1 cellular context compared by ENCODE assay signal in the genomic region with DNA sequence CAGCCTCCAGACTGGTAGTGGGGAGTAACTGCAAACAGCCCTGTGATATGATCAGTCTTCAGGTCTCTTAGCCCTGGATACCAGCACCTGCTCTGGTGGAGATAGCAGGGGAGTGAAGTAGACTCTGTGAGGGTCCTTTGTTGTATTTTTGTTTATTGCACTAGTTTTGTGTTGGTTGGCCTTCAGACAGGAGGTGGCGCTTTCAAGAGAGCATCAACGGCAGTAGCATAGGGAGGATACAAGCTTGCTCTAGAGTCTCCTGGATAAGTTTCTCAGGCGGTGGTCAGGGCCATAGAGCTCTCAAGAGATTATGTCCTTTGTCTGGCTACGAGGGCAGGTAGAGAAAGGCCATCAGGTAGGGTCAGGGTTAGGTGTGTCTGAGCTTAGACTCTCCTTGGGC.
TF ChIP-seq lines count a peak whose summit lies in the region.

No MANE protein-coding gene starts in this region.

TF ChIP-seq in GM12878, 131 proteins besides CTCF, POLR2A, EP300 and RAD21 (continued from another document):
- TF ChIP-seq, protein P1, sequence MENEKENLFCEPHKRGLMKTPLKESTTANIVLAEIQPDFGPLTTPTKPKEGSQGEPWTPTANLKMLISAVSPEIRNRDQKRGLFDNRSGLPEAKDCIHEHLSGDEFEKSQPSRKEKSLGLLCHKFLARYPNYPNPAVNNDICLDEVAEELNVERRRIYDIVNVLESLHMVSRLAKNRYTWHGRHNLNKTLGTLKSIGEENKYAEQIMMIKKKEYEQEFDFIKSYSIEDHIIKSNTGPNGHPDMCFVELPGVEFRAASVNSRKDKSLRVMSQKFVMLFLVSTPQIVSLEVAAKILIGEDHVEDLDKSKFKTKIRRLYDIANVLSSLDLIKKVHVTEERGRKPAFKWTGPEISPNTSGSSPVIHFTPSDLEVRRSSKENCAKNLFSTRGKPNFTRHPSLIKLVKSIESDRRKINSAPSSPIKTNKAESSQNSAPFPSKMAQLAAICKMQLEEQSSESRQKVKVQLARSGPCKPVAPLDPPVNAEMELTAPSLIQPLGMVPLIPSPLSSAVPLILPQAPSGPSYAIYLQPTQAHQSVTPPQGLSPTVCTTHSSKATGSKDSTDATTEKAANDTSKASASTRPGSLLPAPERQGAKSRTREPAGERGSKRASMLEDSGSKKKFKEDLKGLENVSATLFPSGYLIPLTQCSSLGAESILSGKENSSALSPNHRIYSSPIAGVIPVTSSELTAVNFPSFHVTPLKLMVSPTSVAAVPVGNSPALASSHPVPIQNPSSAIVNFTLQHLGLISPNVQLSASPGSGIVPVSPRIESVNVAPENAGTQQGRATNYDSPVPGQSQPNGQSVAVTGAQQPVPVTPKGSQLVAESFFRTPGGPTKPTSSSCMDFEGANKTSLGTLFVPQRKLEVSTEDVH (IDR thresholded peaks at IDR 0.05; ENCODE audit: low read depth, partially characterized antibody), result no peak
- no peak for TF ChIP-seq SMC3 (IDR thresholded peaks at IDR 0.05; ENCODE audit: borderline replicate concordance, low read length)
- TF ChIP-seq, protein P2, sequence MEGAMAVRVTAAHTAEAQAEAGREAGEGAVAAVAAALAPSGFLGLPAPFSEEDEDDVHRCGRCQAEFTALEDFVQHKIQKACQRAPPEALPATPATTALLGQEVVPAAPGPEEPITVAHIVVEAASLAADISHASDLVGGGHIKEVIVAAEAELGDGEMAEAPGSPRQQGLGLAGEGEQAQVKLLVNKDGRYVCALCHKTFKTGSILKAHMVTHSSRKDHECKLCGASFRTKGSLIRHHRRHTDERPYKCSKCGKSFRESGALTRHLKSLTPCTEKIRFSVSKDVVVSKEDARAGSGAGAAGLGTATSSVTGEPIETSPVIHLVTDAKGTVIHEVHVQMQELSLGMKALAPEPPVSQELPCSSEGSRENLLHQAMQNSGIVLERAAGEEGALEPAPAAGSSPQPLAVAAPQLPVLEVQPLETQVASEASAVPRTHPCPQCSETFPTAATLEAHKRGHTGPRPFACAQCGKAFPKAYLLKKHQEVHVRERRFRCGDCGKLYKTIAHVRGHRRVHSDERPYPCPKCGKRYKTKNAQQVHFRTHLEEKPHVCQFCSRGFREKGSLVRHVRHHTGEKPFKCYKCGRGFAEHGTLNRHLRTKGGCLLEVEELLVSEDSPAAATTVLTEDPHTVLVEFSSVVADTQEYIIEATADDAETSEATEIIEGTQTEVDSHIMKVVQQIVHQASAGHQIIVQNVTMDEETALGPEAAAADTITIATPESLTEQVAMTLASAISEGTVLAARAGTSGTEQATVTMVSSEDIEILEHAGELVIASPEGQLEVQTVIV (IDR thresholded peaks at IDR 0.05; ENCODE audit: borderline replicate concordance, partially characterized antibody), result no peak
- no peak for TF ChIP-seq RFX5 (IDR thresholded peaks at IDR 0.05; ENCODE audit: low read depth, low read length)
- no peak for TF ChIP-seq MTA2 (IDR thresholded peaks at IDR 0.05; ENCODE audit: low read depth)
- no peak for TF ChIP-seq TCF3 (IDR thresholded peaks at IDR 0.05; ENCODE audit: borderline replicate concordance, insufficient read depth, low read depth, low read length)
- no peak for TF ChIP-seq RBBP5 (conservative IDR thresholded peaks at IDR 0.05)
- no peak for TF ChIP-seq BMI1 (IDR thresholded peaks at IDR 0.05; ENCODE audit: borderline replicate concordance)
- TF ChIP-seq, protein P3, sequence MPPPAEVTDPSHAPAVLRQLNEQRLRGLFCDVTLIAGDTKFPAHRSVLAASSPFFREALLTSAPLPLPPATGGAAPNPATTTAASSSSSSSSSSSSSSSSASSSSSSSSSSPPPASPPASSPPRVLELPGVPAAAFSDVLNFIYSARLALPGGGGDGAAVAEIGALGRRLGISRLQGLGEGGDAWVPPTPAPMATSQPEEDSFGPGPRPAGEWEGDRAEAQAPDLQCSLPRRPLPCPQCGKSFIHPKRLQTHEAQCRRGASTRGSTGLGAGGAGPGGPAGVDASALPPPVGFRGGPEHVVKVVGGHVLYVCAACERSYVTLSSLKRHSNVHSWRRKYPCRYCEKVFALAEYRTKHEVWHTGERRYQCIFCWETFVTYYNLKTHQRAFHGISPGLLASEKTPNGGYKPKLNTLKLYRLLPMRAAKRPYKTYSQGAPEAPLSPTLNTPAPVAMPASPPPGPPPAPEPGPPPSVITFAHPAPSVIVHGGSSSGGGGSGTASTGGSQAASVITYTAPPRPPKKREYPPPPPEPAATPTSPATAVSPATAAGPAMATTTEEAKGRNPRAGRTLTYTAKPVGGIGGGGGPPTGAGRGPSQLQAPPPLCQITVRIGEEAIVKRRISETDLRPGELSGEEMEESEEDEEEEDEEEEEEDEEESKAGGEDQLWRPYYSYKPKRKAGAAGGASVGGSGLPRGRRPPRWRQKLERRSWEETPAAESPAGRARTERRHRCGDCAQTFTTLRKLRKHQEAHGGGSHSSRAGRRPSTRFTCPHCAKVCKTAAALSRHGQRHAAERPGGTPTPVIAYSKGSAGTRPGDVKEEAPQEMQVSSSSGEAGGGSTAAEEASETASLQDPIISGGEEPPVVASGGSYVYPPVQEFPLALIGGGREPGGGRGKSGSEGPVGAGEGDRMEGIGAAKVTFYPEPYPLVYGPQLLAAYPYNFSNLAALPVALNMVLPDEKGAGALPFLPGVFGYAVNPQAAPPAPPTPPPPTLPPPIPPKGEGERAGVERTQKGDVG (CRISPR knock-in tag; IDR thresholded peaks at IDR 0.05), result no peak
- TF ChIP-seq, protein P4, sequence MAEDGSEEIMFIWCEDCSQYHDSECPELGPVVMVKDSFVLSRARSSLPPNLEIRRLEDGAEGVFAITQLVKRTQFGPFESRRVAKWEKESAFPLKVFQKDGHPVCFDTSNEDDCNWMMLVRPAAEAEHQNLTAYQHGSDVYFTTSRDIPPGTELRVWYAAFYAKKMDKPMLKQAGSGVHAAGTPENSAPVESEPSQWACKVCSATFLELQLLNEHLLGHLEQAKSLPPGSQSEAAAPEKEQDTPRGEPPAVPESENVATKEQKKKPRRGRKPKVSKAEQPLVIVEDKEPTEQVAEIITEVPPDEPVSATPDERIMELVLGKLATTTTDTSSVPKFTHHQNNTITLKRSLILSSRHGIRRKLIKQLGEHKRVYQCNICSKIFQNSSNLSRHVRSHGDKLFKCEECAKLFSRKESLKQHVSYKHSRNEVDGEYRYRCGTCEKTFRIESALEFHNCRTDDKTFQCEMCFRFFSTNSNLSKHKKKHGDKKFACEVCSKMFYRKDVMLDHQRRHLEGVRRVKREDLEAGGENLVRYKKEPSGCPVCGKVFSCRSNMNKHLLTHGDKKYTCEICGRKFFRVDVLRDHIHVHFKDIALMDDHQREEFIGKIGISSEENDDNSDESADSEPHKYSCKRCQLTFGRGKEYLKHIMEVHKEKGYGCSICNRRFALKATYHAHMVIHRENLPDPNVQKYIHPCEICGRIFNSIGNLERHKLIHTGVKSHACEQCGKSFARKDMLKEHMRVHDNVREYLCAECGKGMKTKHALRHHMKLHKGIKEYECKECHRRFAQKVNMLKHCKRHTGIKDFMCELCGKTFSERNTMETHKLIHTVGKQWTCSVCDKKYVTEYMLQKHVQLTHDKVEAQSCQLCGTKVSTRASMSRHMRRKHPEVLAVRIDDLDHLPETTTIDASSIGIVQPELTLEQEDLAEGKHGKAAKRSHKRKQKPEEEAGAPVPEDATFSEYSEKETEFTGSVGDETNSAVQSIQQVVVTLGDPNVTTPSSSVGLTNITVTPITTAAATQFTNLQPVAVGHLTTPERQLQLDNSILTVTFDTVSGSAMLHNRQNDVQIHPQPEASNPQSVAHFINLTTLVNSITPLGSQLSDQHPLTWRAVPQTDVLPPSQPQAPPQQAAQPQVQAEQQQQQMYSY (CRISPR knock-in tag; IDR thresholded peaks at IDR 0.05), result no peak
- TF ChIP-seq, protein P5, sequence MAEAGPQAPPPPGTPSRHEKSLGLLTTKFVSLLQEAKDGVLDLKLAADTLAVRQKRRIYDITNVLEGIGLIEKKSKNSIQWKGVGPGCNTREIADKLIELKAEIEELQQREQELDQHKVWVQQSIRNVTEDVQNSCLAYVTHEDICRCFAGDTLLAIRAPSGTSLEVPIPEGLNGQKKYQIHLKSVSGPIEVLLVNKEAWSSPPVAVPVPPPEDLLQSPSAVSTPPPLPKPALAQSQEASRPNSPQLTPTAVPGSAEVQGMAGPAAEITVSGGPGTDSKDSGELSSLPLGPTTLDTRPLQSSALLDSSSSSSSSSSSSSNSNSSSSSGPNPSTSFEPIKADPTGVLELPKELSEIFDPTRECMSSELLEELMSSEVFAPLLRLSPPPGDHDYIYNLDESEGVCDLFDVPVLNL (IDR thresholded peaks at IDR 0.05; ENCODE audit: low read depth, low read length), result no peak
- TF ChIP-seq, protein P6, sequence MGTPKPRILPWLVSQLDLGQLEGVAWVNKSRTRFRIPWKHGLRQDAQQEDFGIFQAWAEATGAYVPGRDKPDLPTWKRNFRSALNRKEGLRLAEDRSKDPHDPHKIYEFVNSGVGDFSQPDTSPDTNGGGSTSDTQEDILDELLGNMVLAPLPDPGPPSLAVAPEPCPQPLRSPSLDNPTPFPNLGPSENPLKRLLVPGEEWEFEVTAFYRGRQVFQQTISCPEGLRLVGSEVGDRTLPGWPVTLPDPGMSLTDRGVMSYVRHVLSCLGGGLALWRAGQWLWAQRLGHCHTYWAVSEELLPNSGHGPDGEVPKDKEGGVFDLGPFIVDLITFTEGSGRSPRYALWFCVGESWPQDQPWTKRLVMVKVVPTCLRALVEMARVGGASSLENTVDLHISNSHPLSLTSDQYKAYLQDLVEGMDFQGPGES (IDR thresholded peaks at IDR 0.05), result no peak
- TF ChIP-seq NR2F1 (conservative IDR thresholded peaks at IDR 0.05), result no peak
- TF ChIP-seq HCFC1 (IDR thresholded peaks at IDR 0.05; ENCODE audit: low read length), result no peak
- TF ChIP-seq SP1 (IDR thresholded peaks at IDR 0.05; ENCODE audit: low read depth, low read length), result no peak
TF ChIP-seq in GM12878: peak in this region for 0.
